In genomic region chr18:63177822-63178525, GRCh38 we compare ENCODE assay signal across 10 cellular contexts.
A peak's percentile ranks its signal among the peaks of the same experiment; 100 is the strongest.
DNase-seq lines count a peak whose midpoint lies in the region; ATAC-seq and TF ChIP-seq lines count a peak whose summit lies in the region.
"Had no signal": no experiment of that assay in that cellular context is flagged by ENCODE, and none has a peak within 500 bp of the region (broad histone marks: within the 10 kb centered on the region; RNA-seq: fewer than 3 reads in every experiment).

No MANE protein-coding gene starts in this region.

- peaks cover 36% of the 10 kb centered on the region for H3K4me1 ChIP-seq in A673 (ENCODE audit: insufficient read depth, low read length, poor library complexity, severe bottlenecking)

- no peak for ATAC-seq in HG02885 (IDR thresholded peaks at IDR 0.05; ENCODE audit: poor library complexity, unreplicated experiment)

- H3K9me3 ChIP-seq in A673 (ENCODE audit: low read depth, low read length, poor library complexity, severe bottlenecking): peaks cover 3% of the 10 kb centered on the region

- DNase-seq in A673 (ENCODE audit: low spot score): peak; percentile 54
- DNase-seq in NCI-H1092 treated with DMSO at 0.1 percent for 48 hours (lab: John Stamatoyannopoulos, UW): peak; percentile 78
- DNase-seq in nephron progenitor cell: no peak
- no peak for DNase-seq in epidermal melanocyte (ENCODE audit: insufficient read length, low spot score)
- DNase-seq in GF-D8 (lab: John Stamatoyannopoulos, UW): no peak
- DNase-seq in brain microvascular endothelial cell: no peak
- DNase-seq: effector CD8-positive, alpha-beta T cell; mesendoderm had no signal

- H3K27me3 ChIP-seq in A673 (replicated peaks; ENCODE audit: insufficient read depth, low read depth, low read length, poor library complexity) (no peaks in the 10 kb centered on the region), brain microvascular endothelial cell (replicated peaks) (peaks cover 20% of the 10 kb centered on the region)

- peaks cover 77% of the 10 kb centered on the region for H3K4me1 Mint-ChIP-seq in nephron progenitor cell

- CTCF ChIA-PET in A673 (lab: Charles Lee): no interaction called here

- H3K4me3 Mint-ChIP-seq in nephron progenitor cell: peak overlapping the region; percentile 60

- H3K9me3 Mint-ChIP-seq in nephron progenitor cell: peaks cover 17% of the 10 kb centered on the region

- H3K27me3 Mint-ChIP-seq in nephron progenitor cell (ENCODE audit: low read depth, poor library complexity): peaks cover 10% of the 10 kb centered on the region

- H3K4me3 ChIP-seq in A673 (ENCODE audit: low read depth, low read length, poor library complexity, severe bottlenecking) (peak overlapping the region; percentile 11), brain microvascular endothelial cell (ENCODE audit: low read depth, low read length) (no peak overlapping the region)

- in situ Hi-C loops in brain microvascular endothelial cell (cut with HindIII; ENCODE audit: low pct_ligation_motif_present, low sequenced_read_pairs): no loop called here

- TF ChIP-seq CTCF in A673 (conservative IDR thresholded peaks at IDR 0.05; ENCODE audit: low read depth, low read length): no peak
- no peak for TF ChIP-seq CTCF in nephron progenitor cell (IDR thresholded peaks at IDR 0.05)
- no peak for TF ChIP-seq CTCF in brain microvascular endothelial cell (IDR thresholded peaks at IDR 0.05; ENCODE audit: low read depth, low read length, missing control alignments)

- H3K27ac Mint-ChIP-seq in nephron progenitor cell: peak overlapping the region; percentile 98

- H3K27ac ChIP-seq in A673 (ENCODE audit: low read depth, low read length, poor library complexity, severe bottlenecking): peak overlapping the region; percentile 53
- H3K27ac ChIP-seq in cingulate gyrus (ENCODE audit: low read depth, low read length): peak overlapping the region; percentile 35
- H3K27ac ChIP-seq in brain microvascular endothelial cell: no peak overlapping the region

- intact Hi-C loops in A673 (cut with micrococcal nuclease; ENCODE audit: unreplicated experiment): no loop called here

- no TSS peak for BruUV-seq in A673 (replicated peaks; lab: Mats Ljungman, UMichigan)

- H3K36me3 Mint-ChIP-seq in nephron progenitor cell (ENCODE audit: low read depth): peaks cover 20% of the 10 kb centered on the region

- H3K36me3 ChIP-seq in A673 (ENCODE audit: insufficient read depth, low read length, poor library complexity, severe bottlenecking) (no peaks in the 10 kb centered on the region), brain microvascular endothelial cell (replicated peaks) (no peaks in the 10 kb centered on the region)

- POLR2A ChIA-PET in A673 (lab: Charles Lee; ENCODE audit: low non-redundant PET): no interaction called here

Comparison
In these comparisons a context has a peak if more than half of its experiments do, and no peak if none do; other contexts are left out.
1. DNase-seq: peak in A673 (single experiment) and NCI-H1092 treated with DMSO at 0.1 percent for 48 hours (single experiment); none in nephron progenitor cell (single experiment), epidermal melanocyte (single experiment), GF-D8 (single experiment) and brain microvascular endothelial cell (single experiment).